In the genomic region with DNA sequence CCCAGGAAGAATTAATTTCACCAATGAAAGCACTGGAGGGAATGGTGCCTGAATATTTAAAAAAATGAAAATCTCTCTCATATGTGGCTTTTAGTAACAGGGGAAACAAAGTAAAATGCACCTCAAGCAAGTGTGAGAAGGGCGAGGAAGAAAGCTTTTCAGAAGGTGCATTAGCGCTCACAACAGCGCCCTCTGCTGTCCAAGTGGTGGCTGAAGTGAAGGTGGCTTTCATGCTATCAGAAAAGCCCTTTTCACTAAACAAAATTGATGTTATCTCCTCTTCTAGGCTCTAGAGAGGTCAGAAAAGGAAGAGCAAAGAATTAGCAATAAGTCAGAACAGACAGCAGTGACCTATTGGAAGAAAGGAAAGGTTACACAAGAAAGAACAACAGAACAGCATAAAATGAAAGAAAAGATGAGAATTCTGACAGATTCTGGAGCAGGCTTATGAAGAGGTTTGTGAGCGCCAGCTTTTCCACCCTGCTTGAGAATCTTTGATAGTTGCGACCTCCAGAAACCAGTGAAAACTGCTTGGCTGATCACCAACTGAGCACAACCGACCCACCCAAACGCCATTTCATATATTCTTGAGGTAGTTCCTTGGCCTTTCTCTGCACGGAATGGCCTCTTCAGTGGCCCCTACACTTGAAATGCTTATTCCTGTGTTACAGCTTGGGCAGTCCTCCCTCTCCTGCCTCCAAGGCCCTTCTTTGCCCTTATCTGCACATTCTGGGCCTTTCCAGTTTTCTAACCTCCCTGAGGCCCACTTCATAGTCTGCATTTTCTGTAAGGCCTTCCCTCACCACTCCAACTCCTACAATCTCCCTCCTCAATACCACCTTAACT, we compare ENCODE assay signal across 8 cellular contexts. TPM values are rescaled to one million over a fixed set of nuclear protein-coding genes. Genes with fewer than 3 reads are reported as not detected.
DNase-seq lines count a peak whose midpoint lies in the region; ATAC-seq and TF ChIP-seq lines count a peak whose summit lies in the region.

No MANE protein-coding gene starts in this region.

- no peak overlapping the region for H3K4me3 Mint-ChIP-seq in neural progenitor cell

- no peak overlapping the region for H3K27ac Mint-ChIP-seq in neural progenitor cell

- H3K9ac ChIP-seq in NT2/D1 (ENCODE audit: insufficient read length, low read depth), result no peak overlapping the region
- H3K9ac ChIP-seq in neural progenitor cell, result no peak overlapping the region

- no peak overlapping the region for H2AFZ ChIP-seq in neural progenitor cell (replicated peaks)

- H3K36me3 Mint-ChIP-seq in neural progenitor cell, result peaks cover 15% of the 10 kb centered on the region

- H3K27me3 ChIP-seq in NT2/D1 (ENCODE audit: insufficient read depth, insufficient read length) (no peaks in the 10 kb centered on the region), neural progenitor cell (no peaks in the 10 kb centered on the region)

- H3K27ac ChIP-seq in neural progenitor cell, result no peak overlapping the region

- DNase-seq in NCI-H2081 (lab: John Stamatoyannopoulos, UW), result peak; percentile 39 to 42
- DNase-seq in NCI-H2081 treated with DMSO at 0.1 percent for 48 hours (lab: John Stamatoyannopoulos, UW), result no peak
- DNase-seq in NT2/D1 (ENCODE audit: low read depth, low spot score), result peak; percentile 39
- peak; percentile 52 for DNase-seq in activated T-cell treated with anti-CD3 and anti-CD28 coated beads for 24 hours (ENCODE audit: low read depth)
- DNase-seq in fibroblast of mammary gland (ENCODE audit: low read depth), result peak; percentile 56
- DNase-seq in neural progenitor cell (ENCODE audit: low spot score), result peak; percentile 79
- peak; percentile 88 for DNase-seq in superior temporal gyrus (ENCODE audit: extremely low spot score)

- H3K27me3 Mint-ChIP-seq in neural progenitor cell (ENCODE audit: insufficient read depth, low read depth), result no peaks in the 10 kb centered on the region

- ATAC-seq in HG02981 (IDR thresholded peaks at IDR 0.05; ENCODE audit: unreplicated experiment), result peak; percentile 53

- no peaks in the 10 kb centered on the region for H3K9me3 Mint-ChIP-seq in neural progenitor cell

- no peak overlapping the region for H3K4me2 ChIP-seq in neural progenitor cell

- H3K79me2 ChIP-seq in neural progenitor cell (ENCODE audit: low read depth), result no peaks in the 10 kb centered on the region

- TF ChIP-seq CTCF in fibroblast of mammary gland (conservative IDR thresholded peaks at IDR 0.05; ENCODE audit: control insufficient read depth, insufficient read depth, low read depth, low read length), result peak; percentile 98
- peak; percentile 96 for TF ChIP-seq CTCF in neural progenitor cell (IDR thresholded peaks at IDR 0.05)

- H4K20me1 ChIP-seq in neural progenitor cell (ENCODE audit: low read depth), result no peaks in the 10 kb centered on the region

- no peak overlapping the region for H3K4me3 ChIP-seq in NT2/D1 (ENCODE audit: insufficient read length, low read depth)
- no peak overlapping the region for H3K4me3 ChIP-seq in fibroblast of mammary gland (ENCODE audit: control insufficient read depth, low read depth, low read length)
- H3K4me3 ChIP-seq in neural progenitor cell, result no peak overlapping the region

- H3K4me1 ChIP-seq in NT2/D1 (ENCODE audit: insufficient read depth, insufficient read length) (no peaks in the 10 kb centered on the region), neural progenitor cell (peaks cover 5% of the 10 kb centered on the region)

- H3K36me3 ChIP-seq in NT2/D1 (ENCODE audit: insufficient read depth, insufficient read length, low read length), result peaks cover 12% of the 10 kb centered on the region
- H3K36me3 ChIP-seq in neural progenitor cell, result no peaks in the 10 kb centered on the region

- no peaks in the 10 kb centered on the region for H3F3A ChIP-seq in neural progenitor cell (ENCODE audit: low read depth)

- peaks cover 21% of the 10 kb centered on the region for H3K4me1 Mint-ChIP-seq in neural progenitor cell

- H3K9me3 ChIP-seq in NT2/D1 (ENCODE audit: insufficient read depth, low read length) (no peaks in the 10 kb centered on the region), neural progenitor cell (ENCODE audit: low read depth) (no peaks in the 10 kb centered on the region)

RNA-seq across cellular contexts. Expression of a gene that starts 45.3 kb away (rescaled TPM):
- total RNA-seq in neural progenitor cell (ENCODE audit: low replicate concordance), result not detected in 2 replicates
